ENCODE assay signal across 1 cellular context in the genomic region with DNA sequence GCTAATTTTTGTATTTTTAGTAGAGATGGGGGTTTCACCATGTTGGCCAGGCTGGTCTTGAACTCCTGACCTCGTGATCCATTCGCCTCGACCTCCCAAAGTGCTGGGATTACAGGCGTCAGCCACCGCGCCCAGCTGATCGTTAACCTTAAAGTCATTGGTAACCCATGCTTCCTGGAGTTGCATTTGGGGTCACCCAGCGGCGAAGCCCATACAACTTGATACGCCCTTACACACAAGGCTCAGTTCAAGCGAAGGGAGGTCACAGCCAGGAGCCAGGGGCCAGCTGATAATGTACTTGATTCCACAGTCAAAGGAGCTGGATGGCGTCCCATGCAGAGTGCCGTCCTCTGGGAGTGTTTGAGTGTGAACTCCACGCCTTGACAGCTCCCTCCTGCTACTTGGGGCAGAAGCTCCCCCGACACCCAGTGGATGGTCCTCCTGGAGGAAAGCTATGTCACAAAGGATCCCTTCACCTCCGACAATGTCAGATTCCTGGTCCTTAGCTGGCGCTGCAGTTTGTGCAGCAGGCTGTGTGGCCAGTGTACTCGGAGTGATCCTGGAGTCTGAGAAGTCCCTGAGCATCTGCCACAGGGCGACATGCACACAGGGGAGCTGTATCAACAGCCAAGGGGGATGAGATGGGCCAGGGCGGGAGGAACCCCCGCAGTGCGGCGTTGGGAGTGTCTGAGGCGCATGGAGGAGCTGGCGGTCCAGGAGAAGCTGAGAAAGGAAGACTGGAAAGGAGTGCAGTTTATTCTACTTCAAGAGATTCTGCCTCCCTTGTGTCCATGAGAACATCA.
TF ChIP-seq lines count a peak whose summit lies in the region.

No MANE protein-coding gene starts in this region.

TF ChIP-seq in K562, 482 proteins besides CTCF, POLR2A, EP300 and RAD21 (continued from another document):
- TF ChIP-seq, protein P1, sequence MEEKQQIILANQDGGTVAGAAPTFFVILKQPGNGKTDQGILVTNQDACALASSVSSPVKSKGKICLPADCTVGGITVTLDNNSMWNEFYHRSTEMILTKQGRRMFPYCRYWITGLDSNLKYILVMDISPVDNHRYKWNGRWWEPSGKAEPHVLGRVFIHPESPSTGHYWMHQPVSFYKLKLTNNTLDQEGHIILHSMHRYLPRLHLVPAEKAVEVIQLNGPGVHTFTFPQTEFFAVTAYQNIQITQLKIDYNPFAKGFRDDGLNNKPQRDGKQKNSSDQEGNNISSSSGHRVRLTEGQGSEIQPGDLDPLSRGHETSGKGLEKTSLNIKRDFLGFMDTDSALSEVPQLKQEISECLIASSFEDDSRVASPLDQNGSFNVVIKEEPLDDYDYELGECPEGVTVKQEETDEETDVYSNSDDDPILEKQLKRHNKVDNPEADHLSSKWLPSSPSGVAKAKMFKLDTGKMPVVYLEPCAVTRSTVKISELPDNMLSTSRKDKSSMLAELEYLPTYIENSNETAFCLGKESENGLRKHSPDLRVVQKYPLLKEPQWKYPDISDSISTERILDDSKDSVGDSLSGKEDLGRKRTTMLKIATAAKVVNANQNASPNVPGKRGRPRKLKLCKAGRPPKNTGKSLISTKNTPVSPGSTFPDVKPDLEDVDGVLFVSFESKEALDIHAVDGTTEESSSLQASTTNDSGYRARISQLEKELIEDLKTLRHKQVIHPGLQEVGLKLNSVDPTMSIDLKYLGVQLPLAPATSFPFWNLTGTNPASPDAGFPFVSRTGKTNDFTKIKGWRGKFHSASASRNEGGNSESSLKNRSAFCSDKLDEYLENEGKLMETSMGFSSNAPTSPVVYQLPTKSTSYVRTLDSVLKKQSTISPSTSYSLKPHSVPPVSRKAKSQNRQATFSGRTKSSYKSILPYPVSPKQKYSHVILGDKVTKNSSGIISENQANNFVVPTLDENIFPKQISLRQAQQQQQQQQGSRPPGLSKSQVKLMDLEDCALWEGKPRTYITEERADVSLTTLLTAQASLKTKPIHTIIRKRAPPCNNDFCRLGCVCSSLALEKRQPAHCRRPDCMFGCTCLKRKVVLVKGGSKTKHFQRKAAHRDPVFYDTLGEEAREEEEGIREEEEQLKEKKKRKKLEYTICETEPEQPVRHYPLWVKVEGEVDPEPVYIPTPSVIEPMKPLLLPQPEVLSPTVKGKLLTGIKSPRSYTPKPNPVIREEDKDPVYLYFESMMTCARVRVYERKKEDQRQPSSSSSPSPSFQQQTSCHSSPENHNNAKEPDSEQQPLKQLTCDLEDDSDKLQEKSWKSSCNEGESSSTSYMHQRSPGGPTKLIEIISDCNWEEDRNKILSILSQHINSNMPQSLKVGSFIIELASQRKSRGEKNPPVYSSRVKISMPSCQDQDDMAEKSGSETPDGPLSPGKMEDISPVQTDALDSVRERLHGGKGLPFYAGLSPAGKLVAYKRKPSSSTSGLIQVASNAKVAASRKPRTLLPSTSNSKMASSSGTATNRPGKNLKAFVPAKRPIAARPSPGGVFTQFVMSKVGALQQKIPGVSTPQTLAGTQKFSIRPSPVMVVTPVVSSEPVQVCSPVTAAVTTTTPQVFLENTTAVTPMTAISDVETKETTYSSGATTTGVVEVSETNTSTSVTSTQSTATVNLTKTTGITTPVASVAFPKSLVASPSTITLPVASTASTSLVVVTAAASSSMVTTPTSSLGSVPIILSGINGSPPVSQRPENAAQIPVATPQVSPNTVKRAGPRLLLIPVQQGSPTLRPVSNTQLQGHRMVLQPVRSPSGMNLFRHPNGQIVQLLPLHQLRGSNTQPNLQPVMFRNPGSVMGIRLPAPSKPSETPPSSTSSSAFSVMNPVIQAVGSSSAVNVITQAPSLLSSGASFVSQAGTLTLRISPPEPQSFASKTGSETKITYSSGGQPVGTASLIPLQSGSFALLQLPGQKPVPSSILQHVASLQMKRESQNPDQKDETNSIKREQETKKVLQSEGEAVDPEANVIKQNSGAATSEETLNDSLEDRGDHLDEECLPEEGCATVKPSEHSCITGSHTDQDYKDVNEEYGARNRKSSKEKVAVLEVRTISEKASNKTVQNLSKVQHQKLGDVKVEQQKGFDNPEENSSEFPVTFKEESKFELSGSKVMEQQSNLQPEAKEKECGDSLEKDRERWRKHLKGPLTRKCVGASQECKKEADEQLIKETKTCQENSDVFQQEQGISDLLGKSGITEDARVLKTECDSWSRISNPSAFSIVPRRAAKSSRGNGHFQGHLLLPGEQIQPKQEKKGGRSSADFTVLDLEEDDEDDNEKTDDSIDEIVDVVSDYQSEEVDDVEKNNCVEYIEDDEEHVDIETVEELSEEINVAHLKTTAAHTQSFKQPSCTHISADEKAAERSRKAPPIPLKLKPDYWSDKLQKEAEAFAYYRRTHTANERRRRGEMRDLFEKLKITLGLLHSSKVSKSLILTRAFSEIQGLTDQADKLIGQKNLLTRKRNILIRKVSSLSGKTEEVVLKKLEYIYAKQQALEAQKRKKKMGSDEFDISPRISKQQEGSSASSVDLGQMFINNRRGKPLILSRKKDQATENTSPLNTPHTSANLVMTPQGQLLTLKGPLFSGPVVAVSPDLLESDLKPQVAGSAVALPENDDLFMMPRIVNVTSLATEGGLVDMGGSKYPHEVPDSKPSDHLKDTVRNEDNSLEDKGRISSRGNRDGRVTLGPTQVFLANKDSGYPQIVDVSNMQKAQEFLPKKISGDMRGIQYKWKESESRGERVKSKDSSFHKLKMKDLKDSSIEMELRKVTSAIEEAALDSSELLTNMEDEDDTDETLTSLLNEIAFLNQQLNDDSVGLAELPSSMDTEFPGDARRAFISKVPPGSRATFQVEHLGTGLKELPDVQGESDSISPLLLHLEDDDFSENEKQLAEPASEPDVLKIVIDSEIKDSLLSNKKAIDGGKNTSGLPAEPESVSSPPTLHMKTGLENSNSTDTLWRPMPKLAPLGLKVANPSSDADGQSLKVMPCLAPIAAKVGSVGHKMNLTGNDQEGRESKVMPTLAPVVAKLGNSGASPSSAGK (IDR thresholded peaks at IDR 0.05): peak; percentile 50; the same call in 1 of the 2 replicates
- TF ChIP-seq DACH1 (IDR thresholded peaks at IDR 0.05; ENCODE audit: partially characterized antibody) (peak; percentile 71), ARID2 (IDR thresholded peaks at IDR 0.05) (no peak), SOX6 (IDR thresholded peaks at IDR 0.05) (no peak), NR2C2 (CRISPR knock-in tag; IDR thresholded peaks at IDR 0.05) (0 out of 2 replicates have a peak, but pooled peaks have one; percentile 33), NR2C2 (tag; IDR thresholded peaks at IDR 0.05) (0 out of 2 replicates have a peak, but pooled peaks have one; percentile 6), ARID1B (IDR thresholded peaks at IDR 0.05) (0 out of 2 replicates have a peak, but pooled peaks have one; percentile 27), DPF2 (IDR thresholded peaks at IDR 0.05) (peak; percentile 35; the same call in 1 of the 2 replicates), ZNF354B (CRISPR knock-in tag; IDR thresholded peaks at IDR 0.05) (no peak), BCOR (IDR thresholded peaks at IDR 0.05) (peak; percentile 62)
- TF ChIP-seq, protein P2, sequence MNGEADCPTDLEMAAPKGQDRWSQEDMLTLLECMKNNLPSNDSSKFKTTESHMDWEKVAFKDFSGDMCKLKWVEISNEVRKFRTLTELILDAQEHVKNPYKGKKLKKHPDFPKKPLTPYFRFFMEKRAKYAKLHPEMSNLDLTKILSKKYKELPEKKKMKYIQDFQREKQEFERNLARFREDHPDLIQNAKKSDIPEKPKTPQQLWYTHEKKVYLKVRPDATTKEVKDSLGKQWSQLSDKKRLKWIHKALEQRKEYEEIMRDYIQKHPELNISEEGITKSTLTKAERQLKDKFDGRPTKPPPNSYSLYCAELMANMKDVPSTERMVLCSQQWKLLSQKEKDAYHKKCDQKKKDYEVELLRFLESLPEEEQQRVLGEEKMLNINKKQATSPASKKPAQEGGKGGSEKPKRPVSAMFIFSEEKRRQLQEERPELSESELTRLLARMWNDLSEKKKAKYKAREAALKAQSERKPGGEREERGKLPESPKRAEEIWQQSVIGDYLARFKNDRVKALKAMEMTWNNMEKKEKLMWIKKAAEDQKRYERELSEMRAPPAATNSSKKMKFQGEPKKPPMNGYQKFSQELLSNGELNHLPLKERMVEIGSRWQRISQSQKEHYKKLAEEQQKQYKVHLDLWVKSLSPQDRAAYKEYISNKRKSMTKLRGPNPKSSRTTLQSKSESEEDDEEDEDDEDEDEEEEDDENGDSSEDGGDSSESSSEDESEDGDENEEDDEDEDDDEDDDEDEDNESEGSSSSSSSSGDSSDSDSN (IDR thresholded peaks at IDR 0.05; ENCODE audit: borderline replicate concordance in 1 of 2, low read depth in 2 of 2, low read length in 2 of 2): no peak
- TF ChIP-seq, protein P3, sequence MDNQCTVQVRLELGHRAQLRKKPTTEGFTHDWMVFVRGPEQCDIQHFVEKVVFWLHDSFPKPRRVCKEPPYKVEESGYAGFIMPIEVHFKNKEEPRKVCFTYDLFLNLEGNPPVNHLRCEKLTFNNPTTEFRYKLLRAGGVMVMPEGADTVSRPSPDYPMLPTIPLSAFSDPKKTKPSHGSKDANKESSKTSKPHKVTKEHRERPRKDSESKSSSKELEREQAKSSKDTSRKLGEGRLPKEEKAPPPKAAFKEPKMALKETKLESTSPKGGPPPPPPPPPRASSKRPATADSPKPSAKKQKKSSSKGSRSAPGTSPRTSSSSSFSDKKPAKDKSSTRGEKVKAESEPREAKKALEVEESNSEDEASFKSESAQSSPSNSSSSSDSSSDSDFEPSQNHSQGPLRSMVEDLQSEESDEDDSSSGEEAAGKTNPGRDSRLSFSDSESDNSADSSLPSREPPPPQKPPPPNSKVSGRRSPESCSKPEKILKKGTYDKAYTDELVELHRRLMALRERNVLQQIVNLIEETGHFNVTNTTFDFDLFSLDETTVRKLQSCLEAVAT (IDR thresholded peaks at IDR 0.05): 0 out of 4 replicates have a peak, but pooled peaks of 1 of the 2 experiments have one; percentile 28
- TF ChIP-seq, protein P4, sequence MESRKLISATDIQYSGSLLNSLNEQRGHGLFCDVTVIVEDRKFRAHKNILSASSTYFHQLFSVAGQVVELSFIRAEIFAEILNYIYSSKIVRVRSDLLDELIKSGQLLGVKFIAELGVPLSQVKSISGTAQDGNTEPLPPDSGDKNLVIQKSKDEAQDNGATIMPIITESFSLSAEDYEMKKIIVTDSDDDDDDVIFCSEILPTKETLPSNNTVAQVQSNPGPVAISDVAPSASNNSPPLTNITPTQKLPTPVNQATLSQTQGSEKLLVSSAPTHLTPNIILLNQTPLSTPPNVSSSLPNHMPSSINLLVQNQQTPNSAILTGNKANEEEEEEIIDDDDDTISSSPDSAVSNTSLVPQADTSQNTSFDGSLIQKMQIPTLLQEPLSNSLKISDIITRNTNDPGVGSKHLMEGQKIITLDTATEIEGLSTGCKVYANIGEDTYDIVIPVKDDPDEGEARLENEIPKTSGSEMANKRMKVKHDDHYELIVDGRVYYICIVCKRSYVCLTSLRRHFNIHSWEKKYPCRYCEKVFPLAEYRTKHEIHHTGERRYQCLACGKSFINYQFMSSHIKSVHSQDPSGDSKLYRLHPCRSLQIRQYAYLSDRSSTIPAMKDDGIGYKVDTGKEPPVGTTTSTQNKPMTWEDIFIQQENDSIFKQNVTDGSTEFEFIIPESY (CRISPR knock-in tag; IDR thresholded peaks at IDR 0.05): peak; percentile 85
- TF ChIP-seq, protein P5, sequence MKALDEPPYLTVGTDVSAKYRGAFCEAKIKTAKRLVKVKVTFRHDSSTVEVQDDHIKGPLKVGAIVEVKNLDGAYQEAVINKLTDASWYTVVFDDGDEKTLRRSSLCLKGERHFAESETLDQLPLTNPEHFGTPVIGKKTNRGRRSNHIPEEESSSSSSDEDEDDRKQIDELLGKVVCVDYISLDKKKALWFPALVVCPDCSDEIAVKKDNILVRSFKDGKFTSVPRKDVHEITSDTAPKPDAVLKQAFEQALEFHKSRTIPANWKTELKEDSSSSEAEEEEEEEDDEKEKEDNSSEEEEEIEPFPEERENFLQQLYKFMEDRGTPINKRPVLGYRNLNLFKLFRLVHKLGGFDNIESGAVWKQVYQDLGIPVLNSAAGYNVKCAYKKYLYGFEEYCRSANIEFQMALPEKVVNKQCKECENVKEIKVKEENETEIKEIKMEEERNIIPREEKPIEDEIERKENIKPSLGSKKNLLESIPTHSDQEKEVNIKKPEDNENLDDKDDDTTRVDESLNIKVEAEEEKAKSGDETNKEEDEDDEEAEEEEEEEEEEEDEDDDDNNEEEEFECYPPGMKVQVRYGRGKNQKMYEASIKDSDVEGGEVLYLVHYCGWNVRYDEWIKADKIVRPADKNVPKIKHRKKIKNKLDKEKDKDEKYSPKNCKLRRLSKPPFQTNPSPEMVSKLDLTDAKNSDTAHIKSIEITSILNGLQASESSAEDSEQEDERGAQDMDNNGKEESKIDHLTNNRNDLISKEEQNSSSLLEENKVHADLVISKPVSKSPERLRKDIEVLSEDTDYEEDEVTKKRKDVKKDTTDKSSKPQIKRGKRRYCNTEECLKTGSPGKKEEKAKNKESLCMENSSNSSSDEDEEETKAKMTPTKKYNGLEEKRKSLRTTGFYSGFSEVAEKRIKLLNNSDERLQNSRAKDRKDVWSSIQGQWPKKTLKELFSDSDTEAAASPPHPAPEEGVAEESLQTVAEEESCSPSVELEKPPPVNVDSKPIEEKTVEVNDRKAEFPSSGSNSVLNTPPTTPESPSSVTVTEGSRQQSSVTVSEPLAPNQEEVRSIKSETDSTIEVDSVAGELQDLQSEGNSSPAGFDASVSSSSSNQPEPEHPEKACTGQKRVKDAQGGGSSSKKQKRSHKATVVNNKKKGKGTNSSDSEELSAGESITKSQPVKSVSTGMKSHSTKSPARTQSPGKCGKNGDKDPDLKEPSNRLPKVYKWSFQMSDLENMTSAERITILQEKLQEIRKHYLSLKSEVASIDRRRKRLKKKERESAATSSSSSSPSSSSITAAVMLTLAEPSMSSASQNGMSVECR (CRISPR knock-in tag; IDR thresholded peaks at IDR 0.05): peak; percentile 48; the same call in 1 of the 2 replicates
- TF ChIP-seq, protein P6, sequence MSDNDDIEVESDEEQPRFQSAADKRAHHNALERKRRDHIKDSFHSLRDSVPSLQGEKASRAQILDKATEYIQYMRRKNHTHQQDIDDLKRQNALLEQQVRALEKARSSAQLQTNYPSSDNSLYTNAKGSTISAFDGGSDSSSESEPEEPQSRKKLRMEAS (CRISPR knock-in tag; IDR thresholded peaks at IDR 0.05): 0 out of 2 replicates have a peak, but pooled peaks have one; percentile 32
